20 cellular contexts compared by ENCODE assay signal in the genomic region with DNA sequence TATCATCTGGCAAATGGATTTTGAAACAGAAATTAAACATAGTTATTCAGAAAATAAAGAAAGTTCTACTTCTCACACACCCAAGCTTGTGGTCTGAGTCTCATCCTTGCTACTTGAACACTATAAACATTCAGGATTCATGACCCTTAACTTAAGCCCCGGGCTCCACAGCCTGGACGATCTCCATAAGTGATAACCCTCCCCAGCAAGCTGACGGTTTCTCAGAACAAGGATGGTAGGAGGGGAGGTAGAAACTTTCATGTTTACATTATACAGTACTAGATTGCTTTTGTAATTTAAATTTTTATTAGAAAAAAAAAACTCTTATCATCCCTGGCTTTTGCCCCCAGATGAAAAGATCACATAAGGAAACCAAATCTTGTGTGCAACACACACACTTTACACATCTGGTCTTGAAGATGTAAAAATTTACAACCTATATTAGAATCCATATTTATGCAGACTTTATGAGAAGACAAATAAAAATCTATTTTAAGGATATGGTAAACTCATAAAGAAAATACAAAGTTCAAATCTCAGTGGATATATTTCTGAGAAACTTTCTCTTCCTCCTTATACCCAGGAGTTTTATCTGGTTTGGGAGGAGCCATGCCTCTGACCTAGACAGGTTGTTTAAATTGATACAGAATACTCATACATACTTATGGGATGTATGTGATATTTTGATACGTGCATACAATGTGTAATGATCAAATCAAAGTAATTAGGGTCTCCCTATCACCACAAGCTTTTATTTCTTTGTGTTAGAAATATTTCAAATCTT. TPM values are rescaled to one million over a fixed set of nuclear protein-coding genes. Genes with fewer than 3 reads are reported as not detected.
DNase-seq lines count a peak whose midpoint lies in the region; ATAC-seq, FAIRE-seq and TF ChIP-seq lines count a peak whose summit lies in the region.
"Had no signal": no experiment of that assay in that cellular context is flagged by ENCODE, and none has a peak within 500 bp of the region (broad histone marks: within the 10 kb centered on the region; RNA-seq: fewer than 3 reads in every experiment).

No MANE protein-coding gene starts in this region.

- no peaks in the 10 kb centered on the region for H3K9me3 Mint-ChIP-seq in activated T-helper 2 cell treated with anti-CD3 and anti-CD28 coated beads, Interferon-gamma antibody, Interleukin-2, Interleukin-4, amounts not matched to agents 10 μg/mL and 5 μg/mL and 100 μg/mL, durations not matched to agents 14 hours and 24 hours and 36 hours
- H3K9me3 Mint-ChIP-seq: CD4-positive, alpha-beta T cell; H9 had no signal

- no peak overlapping the region for H2AFZ ChIP-seq in hepatocyte
- H2AFZ ChIP-seq: PC-9 had no signal

- TF ChIP-seq CTCF in hepatocyte (IDR thresholded peaks at IDR 0.05; ENCODE audit: poor library complexity): no peak

- H3K4me1 ChIP-seq in hepatocyte (ENCODE audit: insufficient read depth) (peaks cover 11% of the 10 kb centered on the region), small intestine (ENCODE audit: control insufficient read depth in 2 of 2, insufficient read depth in 1 of 2, low read depth in 1 of 2, low read length in 1 of 2) (no peaks in the 10 kb centered on the region)

- H3K4me3 ChIP-seq in hepatocyte (no peak overlapping the region), small intestine (ENCODE audit: low read depth in 1 of 2, low read length in 2 of 2) (no peak overlapping the region)
- H3K4me3 ChIP-seq: PC-9 had no signal

- WGBS in hepatocyte (ENCODE audit: low lambda C conversion rate, missing lambda C conversion rate): 26% methylated on average over 4 of the region's 4 CpGs
- WGBS in small intestine, 3 donors: 13 to 43% (median 22%) methylated on average over 4 of the region's 4 CpGs

- peaks cover 9% of the 10 kb centered on the region for H3K4me1 Mint-ChIP-seq in activated T-helper 2 cell treated with anti-CD3 and anti-CD28 coated beads, Interferon-gamma antibody, Interleukin-2, Interleukin-4, amounts not matched to agents 10 μg/mL and 5 μg/mL and 100 μg/mL, durations not matched to agents 14 hours and 24 hours and 36 hours (ENCODE audit: low read depth)
- H3K4me1 Mint-ChIP-seq: H9 had no signal

- no peak overlapping the region for H3K27ac Mint-ChIP-seq in activated T-helper 2 cell treated with anti-CD3 and anti-CD28 coated beads, Interferon-gamma antibody, Interleukin-2, Interleukin-4, amounts not matched to agents 10 μg/mL and 5 μg/mL and 100 μg/mL, durations not matched to agents 14 hours and 24 hours and 36 hours
- H3K27ac Mint-ChIP-seq: CD4-positive, alpha-beta T cell; H9; IgD-negative memory B cell had no signal

- DNase-seq in ELR (ENCODE audit: low read depth): peak; percentile 22
- DNase-seq in OCI-M1 (lab: John Stamatoyannopoulos, UW): peak; percentile 6
- DNase-seq in hepatocyte (ENCODE audit: low spot score): no peak
- DNase-seq in small intestine: peak; percentile 35
- DNase-seq in activated CD4-positive, alpha-beta T cell treated with anti-CD3 and anti-CD28 coated beads, Interleukin-2, amount 50 U/mL, for 48 hours: no peak
- DNase-seq in activated T-helper 2 cell treated with anti-CD3 and anti-CD28 coated beads, Interferon-gamma antibody, Interleukin-2, Interleukin-4, amounts not matched to agents 10 μg/mL and 5 μg/mL and 100 μg/mL, durations not matched to agents 14 hours and 24 hours and 36 hours (ENCODE audit: low spot score): no peak
- DNase-seq: CD4-positive, alpha-beta T cell; H9; MV-4-11; NCI-H1417 treated with DMSO at 0.1 percent for 48 hours; NCI-H2029; NCI-H2171; NCI-H446; NCI-H69; NK-92 treated with Interleukin-12 subunit alpha and Interleukin-12 subunit beta, amount 100 ng/mL, for 24 hours; PC-9 had no signal

- no peaks in the 10 kb centered on the region for H3K79me2 ChIP-seq in hepatocyte

- no peaks in the 10 kb centered on the region for H3K27me3 ChIP-seq in hepatocyte
- no peaks in the 10 kb centered on the region for H3K27me3 ChIP-seq in small intestine (ENCODE audit: control insufficient read depth in 2 of 2, insufficient read depth in 2 of 2, low read length in 2 of 2)

- intact Hi-C loops in activated T-helper 2 cell treated with anti-CD3 and anti-CD28 coated beads, Interferon-gamma antibody, Interleukin-2, Interleukin-4, amounts not matched to agents 10 μg/mL and 5 μg/mL and 100 μg/mL, durations not matched to agents 14 hours and 24 hours and 36 hours (cut with micrococcal nuclease): no loop called here

- H3K27me3 Mint-ChIP-seq in activated T-helper 2 cell treated with anti-CD3 and anti-CD28 coated beads, Interferon-gamma antibody, Interleukin-2, Interleukin-4, amounts not matched to agents 10 μg/mL and 5 μg/mL and 100 μg/mL, durations not matched to agents 14 hours and 24 hours and 36 hours (ENCODE audit: low read depth): peaks cover 19% of the 10 kb centered on the region

- H3K4me2 ChIP-seq in hepatocyte: peak overlapping the region; percentile 19
- H3K4me2 ChIP-seq: PC-9 had no signal

- no peaks in the 10 kb centered on the region for H3K9me3 ChIP-seq in hepatocyte (ENCODE audit: low read depth)
- H3K9me3 ChIP-seq in small intestine (ENCODE audit: control insufficient read depth, low read depth): no peaks in the 10 kb centered on the region

- ATAC-seq in GM21360 (IDR thresholded peaks at IDR 0.05; ENCODE audit: unreplicated experiment): no peak

- H3K9me2 ChIP-seq in hepatocyte (replicated peaks; ENCODE audit: insufficient read depth): no peaks in the 10 kb centered on the region

- H3K27ac ChIP-seq in hepatocyte (no peak overlapping the region), small intestine (ENCODE audit: low read depth in 1 of 2, low read length in 1 of 2) (no peak overlapping the region)
- H3K27ac ChIP-seq: PC-9 had no signal

- no peaks in the 10 kb centered on the region for H3K36me3 ChIP-seq in hepatocyte (replicated peaks; ENCODE audit: insufficient read depth, low read depth)
- H3K36me3 ChIP-seq in small intestine (ENCODE audit: control insufficient read depth in 2 of 2, insufficient read depth in 2 of 2, low read length in 2 of 2): no peaks in the 10 kb centered on the region

- no peak for FAIRE-seq in small intestine (lab: Jason Lieb, UNC)

- H4K20me1 ChIP-seq in hepatocyte (ENCODE audit: insufficient read depth, poor library complexity, severe bottlenecking): no peaks in the 10 kb centered on the region

- H3K36me3 Mint-ChIP-seq in activated T-helper 2 cell treated with anti-CD3 and anti-CD28 coated beads, Interferon-gamma antibody, Interleukin-2, Interleukin-4, amounts not matched to agents 10 μg/mL and 5 μg/mL and 100 μg/mL, durations not matched to agents 14 hours and 24 hours and 36 hours (ENCODE audit: low read depth): no peaks in the 10 kb centered on the region

- H3K4me3 Mint-ChIP-seq in activated T-helper 2 cell treated with anti-CD3 and anti-CD28 coated beads, Interferon-gamma antibody, Interleukin-2, Interleukin-4, amounts not matched to agents 10 μg/mL and 5 μg/mL and 100 μg/mL, durations not matched to agents 14 hours and 24 hours and 36 hours (ENCODE audit: low read depth): no peak overlapping the region
- H3K4me3 Mint-ChIP-seq: CD4-positive, alpha-beta T cell; H9 had no signal

RNA-seq across cellular contexts. Expression of a gene that starts 20.0 kb away (rescaled TPM):
- total RNA-seq in hepatocyte: 0.07 TPM in 1 of 2 replicates, not detected in the other
- polyA plus RNA-seq in hepatocyte: 0.31 TPM in 1 of 2 replicates, not detected in the other
- not detected for polyA plus RNA-seq in small intestine
- total RNA-seq in activated T-helper 2 cell treated with anti-CD3 and anti-CD28 coated beads, Interferon-gamma antibody, Interleukin-2, Interleukin-4, amounts not matched to agents 10 μg/mL and 5 μg/mL and 100 μg/mL, durations not matched to agents 14 hours and 24 hours and 36 hours: 1.1 TPM in 2 replicates
- total RNA-seq: HT1080, LHCN-M2 had no signal
- polyA plus RNA-seq: IgD-negative memory B cell had no signal

Comparison
In these comparisons a context has a peak if more than half of its experiments do, and no peak if none do; other contexts are left out.
1. DNase-seq: peak in ELR (single experiment), OCI-M1 (single experiment) and small intestine (single experiment); none in hepatocyte (single experiment), activated CD4-positive, alpha-beta T cell treated with anti-CD3 and anti-CD28 coated beads, Interleukin-2, amount 50 U/mL, for 48 hours (0 of 2) and activated T-helper 2 cell treated with anti-CD3 and anti-CD28 coated beads, Interferon-gamma antibody, Interleukin-2, Interleukin-4, amounts not matched to agents 10 μg/mL and 5 μg/mL and 100 μg/mL, durations not matched to agents 14 hours and 24 hours and 36 hours (single experiment).